8 cellular contexts compared by ENCODE assay signal in genomic region chr11:8910662-8911039, GRCh38. TPM values are rescaled to one million over a fixed set of nuclear protein-coding genes. Genes with fewer than 3 reads are reported as not detected.
DNase-seq lines count a peak whose midpoint lies in the region; ATAC-seq, FAIRE-seq and TF ChIP-seq lines count a peak whose summit lies in the region.

No MANE protein-coding gene starts in this region.

- no peaks in the 10 kb centered on the region for H3K9me3 ChIP-seq in kidney (ENCODE audit: control insufficient read depth in 1 of 2, low read length in 2 of 2)
- H3K9me3 ChIP-seq in thymus (ENCODE audit: control insufficient read depth): peaks cover 1% of the 10 kb centered on the region

- H3K4me1 ChIP-seq in kidney (ENCODE audit: control insufficient read depth in 1 of 2, insufficient read depth in 1 of 2, low read depth in 1 of 2, low read length in 2 of 2) (peaks cover 8 to 12% of the 10 kb centered on the region in 2 donors), thymus (ENCODE audit: control insufficient read depth, insufficient read depth, low read length) (no peaks in the 10 kb centered on the region)

- H3K4me3 ChIP-seq in GM12875 (ENCODE audit: low read depth, low read length) (peak overlapping the region; percentile 94), kidney (ENCODE audit: low read length in 2 of 2) (peak overlapping the region; percentile 83 to 84), thymus (ENCODE audit: low read length) (peak overlapping the region; percentile 88)

- H3K27ac ChIP-seq in kidney (ENCODE audit: low read depth in 2 of 2, low read length in 2 of 2): no peak overlapping the region
- peak overlapping the region; percentile 83 for H3K27ac ChIP-seq in thymus (ENCODE audit: low read depth)

- no peak for FAIRE-seq in kidney (lab: Jason Lieb, UNC)

- TF ChIP-seq CTCF in GM12875 (IDR thresholded peaks at IDR 0.05; ENCODE audit: borderline replicate concordance, insufficient read depth, low read depth, low read length) (no peak), kidney (IDR thresholded peaks at IDR 0.05; ENCODE audit: borderline replicate concordance, extremely low read depth, insufficient read depth) (no peak)

- H3K36me3 ChIP-seq in kidney (ENCODE audit: control insufficient read depth in 1 of 2, insufficient read depth in 2 of 2, low read length in 2 of 2) (no peaks in the 10 kb centered on the region), thymus (ENCODE audit: control insufficient read depth, insufficient read depth) (no peaks in the 10 kb centered on the region)

- H3K9ac ChIP-seq in kidney (ENCODE audit: low read length in 2 of 2): peak overlapping the region; percentile 41 to 72

- peaks cover 50% of the 10 kb centered on the region for H3K4me1 Mint-ChIP-seq in activated naive CD8-positive, alpha-beta T cell (ENCODE audit: low read depth)

- no peak for DNase-seq in kidney
- DNase-seq in UCSD-AML1 (lab: John Stamatoyannopoulos, UW; ENCODE audit: unreplicated experiment): no peak
- DNase-seq in GM03348 (ENCODE audit: low spot score): no peak

- H3K9me3 Mint-ChIP-seq in activated naive CD8-positive, alpha-beta T cell (ENCODE audit: low read depth): no peaks in the 10 kb centered on the region

- WGBS in thymus: 2% methylated on average over 22 of the region's 22 CpGs

- intact Hi-C loops in kidney (cut with DNase I): no loop called here

- peak; percentile 6 for ATAC-seq in HG02981 (IDR thresholded peaks at IDR 0.05; ENCODE audit: unreplicated experiment)
- no peak for ATAC-seq in HG03457 (IDR thresholded peaks at IDR 0.05; ENCODE audit: unreplicated experiment)

- H3K27me3 ChIP-seq in thymus (ENCODE audit: control insufficient read depth, insufficient read depth): no peaks in the 10 kb centered on the region

- H3K27me3 Mint-ChIP-seq in activated naive CD8-positive, alpha-beta T cell: no peaks in the 10 kb centered on the region

- H3K4me3 Mint-ChIP-seq in activated naive CD8-positive, alpha-beta T cell: peak overlapping the region; percentile 93

- H3K36me3 Mint-ChIP-seq in activated naive CD8-positive, alpha-beta T cell: no peaks in the 10 kb centered on the region

- H3K27ac Mint-ChIP-seq in activated naive CD8-positive, alpha-beta T cell: no peak overlapping the region

RNA-seq across cellular contexts. Expression of gene AKIP1, which starts 0.3 kb away (rescaled TPM):
- 23.7 TPM for total RNA-seq in kidney
- polyA plus RNA-seq in kidney (ENCODE audit: insufficient read depth, low read depth, low replicate concordance): 27.3 TPM
- 22.6 TPM for polyA plus RNA-seq in thymus

RNA-seq across cellular contexts. Expression of gene C11orf16, which starts 22.1 kb away (rescaled TPM):
- total RNA-seq in kidney: 0.91 TPM
- 0.28 TPM for polyA plus RNA-seq in kidney (ENCODE audit: insufficient read depth, low read depth, low replicate concordance)
- 3.8 TPM for polyA plus RNA-seq in thymus

RNA-seq across cellular contexts. Expression of gene ASCL3, which starts 32.2 kb away (rescaled TPM):
- not detected for total RNA-seq in kidney
- not detected for polyA plus RNA-seq in kidney (ENCODE audit: insufficient read depth, low read depth, low replicate concordance)
- polyA plus RNA-seq in thymus: 2.9 TPM

RNA-seq across cellular contexts. Expression of gene TMEM9B, which starts 53.6 kb away (rescaled TPM):
- 64.4 TPM for total RNA-seq in kidney
- 73.0 TPM for polyA plus RNA-seq in kidney (ENCODE audit: insufficient read depth, low read depth, low replicate concordance)
- polyA plus RNA-seq in thymus: 57.5 TPM
